ENCODE assay signal across 9 cellular contexts in the genomic region with DNA sequence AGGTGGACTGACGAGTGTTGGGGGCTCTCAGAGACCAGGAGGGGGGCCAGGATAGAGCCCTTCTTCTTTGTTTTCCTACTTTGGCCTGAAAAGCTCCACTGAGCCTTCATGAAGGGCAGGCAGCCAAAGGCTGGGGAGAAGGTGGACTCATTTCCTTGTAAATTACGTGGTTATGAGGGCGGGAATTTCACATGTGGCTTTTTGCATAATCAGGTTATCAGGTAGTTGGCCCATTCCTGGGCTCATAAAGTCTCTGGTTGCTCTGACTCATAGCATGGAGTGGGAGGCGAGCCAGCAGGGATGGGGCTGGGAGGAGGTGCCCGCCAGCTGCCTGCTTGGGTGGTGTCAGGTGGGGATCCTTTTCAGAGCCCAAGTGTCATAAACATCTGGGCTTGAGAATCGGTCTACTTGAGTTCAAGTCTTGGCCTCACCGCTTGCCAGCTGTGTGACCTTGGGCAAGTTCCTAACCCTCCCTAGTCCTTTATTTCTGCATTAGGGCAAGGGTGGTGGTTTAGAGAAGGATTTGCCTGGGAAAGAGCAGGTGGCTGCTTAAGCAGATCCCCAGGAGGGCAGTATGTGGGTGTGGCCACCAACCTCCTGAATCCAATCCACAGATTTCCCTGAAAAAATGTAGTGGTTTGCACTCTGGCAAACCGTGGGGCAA. TPM values are rescaled to one million over a fixed set of nuclear protein-coding genes. Genes with fewer than 3 reads are reported as not detected.
A peak's percentile ranks its signal among the peaks of the same experiment; 100 is the strongest.
DNase-seq lines count a peak whose midpoint lies in the region; ATAC-seq and TF ChIP-seq lines count a peak whose summit lies in the region.
"Had no signal": no experiment of that assay in that cellular context is flagged by ENCODE, and none has a peak within 500 bp of the region (broad histone marks: within the 10 kb centered on the region; RNA-seq: fewer than 3 reads in every experiment).

No MANE protein-coding gene starts in this region.

- intact Hi-C loops in PC-3 (cut with micrococcal nuclease), result loop anchor here (1.0 kb wide), 2 partner anchors 16 to 28 kb away; no protein-coding TSS in a partner anchor
- intact Hi-C loops in activated T-helper 1 cell treated with anti-CD3 and anti-CD28 coated beads, Interleukin-12 subunit alpha, Interleukin-12 subunit beta, Interleukin-2, Interleukin-4 antibody, amounts not matched to agents 30 ng/mL and 10 ng/mL and 1 ng/mL, durations not matched to agents 14 hours and 24 hours and 36 hours (cut with micrococcal nuclease), result no loop called here

- H3K9ac ChIP-seq in PC-3 (ENCODE audit: low read length) (no peak overlapping the region), smooth muscle cell (ENCODE audit: low read depth) (no peak overlapping the region)

- TF ChIP-seq CTCF in PC-3 (conservative IDR thresholded peaks at IDR 0.05; ENCODE audit: low read depth, low read length) (no peak), smooth muscle cell (IDR thresholded peaks at IDR 0.05; ENCODE audit: borderline replicate concordance, insufficient read depth, poor library complexity, severe bottlenecking) (no peak), progenitor cell of endocrine pancreas (IDR thresholded peaks at IDR 0.05; ENCODE audit: unreplicated experiment) (no peak)

- H3K9me3 Mint-ChIP-seq in progenitor cell of endocrine pancreas (ENCODE audit: low read depth), result no peaks in the 10 kb centered on the region
- H3K9me3 Mint-ChIP-seq in activated T-helper 1 cell treated with anti-CD3 and anti-CD28 coated beads, Interleukin-12 subunit alpha, Interleukin-12 subunit beta, Interleukin-2, Interleukin-4 antibody, amounts not matched to agents 30 ng/mL and 10 ng/mL and 1 ng/mL, durations not matched to agents 14 hours and 24 hours and 36 hours, result peaks cover 4% of the 10 kb centered on the region

- no peaks in the 10 kb centered on the region for H3K27me3 ChIP-seq in PC-3 (ENCODE audit: low read length)
- no peaks in the 10 kb centered on the region for H3K27me3 ChIP-seq in smooth muscle cell (ENCODE audit: low read depth)

- peak overlapping the region; percentile 73 for H3K4me2 ChIP-seq in PC-3 (ENCODE audit: low read length)
- peak overlapping the region; percentile 64 for H3K4me2 ChIP-seq in smooth muscle cell

- 22% methylated on average over 8 of the region's 8 CpGs for WGBS in smooth muscle cell (ENCODE audit: low lambda C conversion rate)

- peak; percentile 76 for DNase-seq in HK-2 (ENCODE audit: unreplicated experiment)
- peak; percentile 100 for DNase-seq in PC-3
- peak; percentile 46 for DNase-seq in fibroblast of peridontal ligament (ENCODE audit: extremely low read depth)
- DNase-seq in smooth muscle cell (lab: John Stamatoyannopoulos, UW; ENCODE audit: unreplicated experiment), result no peak
- DNase-seq in progenitor cell of endocrine pancreas (ENCODE audit: low spot score, unreplicated experiment), result no peak
- no peak for DNase-seq in activated T-helper 1 cell treated with anti-CD3 and anti-CD28 coated beads, Interleukin-12 subunit alpha, Interleukin-12 subunit beta, Interleukin-2, Interleukin-4 antibody, amounts not matched to agents 30 ng/mL and 10 ng/mL and 1 ng/mL, durations not matched to agents 14 hours and 24 hours and 36 hours (ENCODE audit: low spot score)
- DNase-seq in T-helper 1 cell, result no peak

- POLR2A ChIA-PET in PC-3 (lab: Charles Lee; ENCODE audit: unreplicated experiment), result no interaction called here

- peaks cover 9% of the 10 kb centered on the region for H3K27me3 Mint-ChIP-seq in progenitor cell of endocrine pancreas
- H3K27me3 Mint-ChIP-seq in activated T-helper 1 cell treated with anti-CD3 and anti-CD28 coated beads, Interleukin-12 subunit alpha, Interleukin-12 subunit beta, Interleukin-2, Interleukin-4 antibody, amounts not matched to agents 30 ng/mL and 10 ng/mL and 1 ng/mL, durations not matched to agents 14 hours and 24 hours and 36 hours (ENCODE audit: insufficient read depth), result no peaks in the 10 kb centered on the region

- peaks cover 3% of the 10 kb centered on the region for H3K4me1 Mint-ChIP-seq in progenitor cell of endocrine pancreas (ENCODE audit: low read depth)
- peaks cover 30% of the 10 kb centered on the region for H3K4me1 Mint-ChIP-seq in activated T-helper 1 cell treated with anti-CD3 and anti-CD28 coated beads, Interleukin-12 subunit alpha, Interleukin-12 subunit beta, Interleukin-2, Interleukin-4 antibody, amounts not matched to agents 30 ng/mL and 10 ng/mL and 1 ng/mL, durations not matched to agents 14 hours and 24 hours and 36 hours (ENCODE audit: low read depth)

- peaks cover 5% of the 10 kb centered on the region for H3F3A ChIP-seq in PC-3 (ENCODE audit: low read length, unreplicated experiment)
- peaks cover 6% of the 10 kb centered on the region for H3F3A ChIP-seq in smooth muscle cell (ENCODE audit: low read depth)

- H3K36me3 Mint-ChIP-seq in progenitor cell of endocrine pancreas (ENCODE audit: insufficient read depth), result no peaks in the 10 kb centered on the region
- H3K36me3 Mint-ChIP-seq in activated T-helper 1 cell treated with anti-CD3 and anti-CD28 coated beads, Interleukin-12 subunit alpha, Interleukin-12 subunit beta, Interleukin-2, Interleukin-4 antibody, amounts not matched to agents 30 ng/mL and 10 ng/mL and 1 ng/mL, durations not matched to agents 14 hours and 24 hours and 36 hours (ENCODE audit: low read depth), result peaks cover 2% of the 10 kb centered on the region

- no peaks in the 10 kb centered on the region for H3K9me3 ChIP-seq in PC-3 (ENCODE audit: low read length)
- no peaks in the 10 kb centered on the region for H3K9me3 ChIP-seq in smooth muscle cell (replicated peaks; ENCODE audit: low read depth)

- no peaks in the 10 kb centered on the region for H4K20me1 ChIP-seq in PC-3 (ENCODE audit: low read length)
- H4K20me1 ChIP-seq in smooth muscle cell (ENCODE audit: low read depth), result no peaks in the 10 kb centered on the region

- H3K4me3 ChIP-seq in PC-3 (ENCODE audit: low read length) (no peak overlapping the region; the same call in 1 of the 2 replicates), smooth muscle cell (no peak overlapping the region)

- CTCF ChIA-PET in PC-3 (lab: Charles Lee), result interaction anchor here (0.6 kb wide), 1 partner anchor 1912 kb away, joined by 3 read pairs; no protein-coding TSS in a partner anchor

- no peak overlapping the region for H3K27ac Mint-ChIP-seq in progenitor cell of endocrine pancreas
- no peak overlapping the region for H3K27ac Mint-ChIP-seq in activated T-helper 1 cell treated with anti-CD3 and anti-CD28 coated beads, Interleukin-12 subunit alpha, Interleukin-12 subunit beta, Interleukin-2, Interleukin-4 antibody, amounts not matched to agents 30 ng/mL and 10 ng/mL and 1 ng/mL, durations not matched to agents 14 hours and 24 hours and 36 hours

- no TSS peak for BruUV-seq in PC-3 (replicated peaks; lab: Mats Ljungman, UMichigan)

- H3K4me1 ChIP-seq in PC-3 (ENCODE audit: insufficient read depth, low read length) (peaks cover 53% of the 10 kb centered on the region), smooth muscle cell (ENCODE audit: low read depth) (peaks cover 20% of the 10 kb centered on the region)

- H3K4me3 Mint-ChIP-seq in progenitor cell of endocrine pancreas (ENCODE audit: low read depth), result no peak overlapping the region
- H3K4me3 Mint-ChIP-seq in activated T-helper 1 cell treated with anti-CD3 and anti-CD28 coated beads, Interleukin-12 subunit alpha, Interleukin-12 subunit beta, Interleukin-2, Interleukin-4 antibody, amounts not matched to agents 30 ng/mL and 10 ng/mL and 1 ng/mL, durations not matched to agents 14 hours and 24 hours and 36 hours, result no peak overlapping the region

- peak overlapping the region; percentile 49 for H3K27ac ChIP-seq in PC-3 (ENCODE audit: low read length)
- H3K27ac ChIP-seq in smooth muscle cell (ENCODE audit: low read depth), result peak overlapping the region; percentile 55
- H3K27ac ChIP-seq: VCaP had no signal

- no peaks in the 10 kb centered on the region for H3K79me2 ChIP-seq in PC-3 (ENCODE audit: low read length)
- no peaks in the 10 kb centered on the region for H3K79me2 ChIP-seq in smooth muscle cell (ENCODE audit: low read depth)

- no peaks in the 10 kb centered on the region for H3K36me3 ChIP-seq in PC-3 (ENCODE audit: low read depth, low read length)
- no peaks in the 10 kb centered on the region for H3K36me3 ChIP-seq in smooth muscle cell (ENCODE audit: low read depth)

- H2AFZ ChIP-seq in PC-3 (ENCODE audit: low read length) (peak overlapping the region; percentile 35; the same call in 1 of the 2 replicates), smooth muscle cell (ENCODE audit: low read depth) (no peak overlapping the region)

- ATAC-seq in PC-3 (peak; percentile 81), HG03196 (IDR thresholded peaks at IDR 0.05; ENCODE audit: unreplicated experiment) (no peak)

- H3K9me2 ChIP-seq in PC-3 (replicated peaks; ENCODE audit: low read length), result no peaks in the 10 kb centered on the region

RNA-seq across cellular contexts. Expression of gene RNF24, which starts 26.5 kb away (rescaled TPM):
- total RNA-seq in PC-3 (2014; rRNA removed), result 8.2 and 10.5 TPM in 2 replicates
- 29.8 and 30.4 TPM in 2 replicates for total RNA-seq in smooth muscle cell
- polyA plus RNA-seq in smooth muscle cell, result 40.6 and 46.6 TPM in 2 replicates
- total RNA-seq in progenitor cell of endocrine pancreas, result 22.3 and 23.6 TPM in 2 replicates
- total RNA-seq in activated T-helper 1 cell treated with anti-CD3 and anti-CD28 coated beads, Interleukin-12 subunit alpha, Interleukin-12 subunit beta, Interleukin-2, Interleukin-4 antibody, amounts not matched to agents 30 ng/mL and 10 ng/mL and 1 ng/mL, durations not matched to agents 14 hours and 24 hours and 36 hours, result 14.7 and 14.8 TPM in 2 replicates

Comparison
In these comparisons a context has a peak if more than half of its experiments do, and no peak if none do; other contexts are left out.
1. DNase-seq: peak in HK-2 (single experiment), PC-3 (single experiment) and fibroblast of peridontal ligament (single experiment); none in smooth muscle cell (single experiment), progenitor cell of endocrine pancreas (single experiment), activated T-helper 1 cell treated with anti-CD3 and anti-CD28 coated beads, Interleukin-12 subunit alpha, Interleukin-12 subunit beta, Interleukin-2, Interleukin-4 antibody, amounts not matched to agents 30 ng/mL and 10 ng/mL and 1 ng/mL, durations not matched to agents 14 hours and 24 hours and 36 hours (single experiment) and T-helper 1 cell (0 of 5).